Comparison of ENCODE assay signal across 8 cellular contexts in the genomic region with DNA sequence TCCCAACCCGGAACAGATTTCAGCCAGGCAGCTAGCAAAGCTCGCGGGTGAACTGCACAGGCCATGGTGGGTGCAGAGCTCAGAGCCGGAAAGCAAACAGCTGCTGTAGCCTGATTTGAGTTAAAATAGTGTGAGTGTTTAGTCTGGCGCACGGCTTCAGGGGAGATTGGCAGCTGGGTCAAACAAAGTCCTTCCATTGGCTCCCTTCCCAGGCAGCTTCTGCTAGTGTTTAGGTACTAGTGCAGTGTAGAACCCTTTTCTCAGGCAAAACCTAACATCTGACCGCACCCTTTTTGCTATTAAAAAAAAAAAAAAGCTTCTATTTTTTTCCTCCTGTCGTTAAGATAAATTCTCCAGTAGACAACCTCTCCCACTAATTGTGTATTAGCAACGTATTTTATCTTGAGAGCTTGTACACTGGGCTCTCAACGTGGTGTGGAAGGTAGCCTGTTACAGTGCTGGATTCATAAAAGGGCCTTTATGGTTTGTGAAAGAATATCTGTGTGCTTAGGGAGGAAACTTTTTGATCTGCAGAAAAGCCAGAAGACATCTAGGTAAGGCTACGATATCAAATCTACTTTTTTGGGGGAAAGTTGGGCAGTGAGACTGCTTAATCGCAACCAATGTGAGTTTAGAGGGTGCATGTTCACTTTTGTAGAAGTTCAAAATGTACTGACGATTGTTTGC.
DNase-seq lines count a peak whose midpoint lies in the region; ATAC-seq and TF ChIP-seq lines count a peak whose summit lies in the region.

No MANE protein-coding gene starts in this region.

- no peaks in the 10 kb centered on the region for H3K36me3 ChIP-seq in lung (ENCODE audit: control insufficient read depth in 2 of 2, insufficient read depth in 2 of 2, low read length in 2 of 2)
- H3K36me3 ChIP-seq in upper lobe of right lung: no peaks in the 10 kb centered on the region

- H3K4me1 ChIP-seq in lung (ENCODE audit: control insufficient read depth in 2 of 2, insufficient read depth in 2 of 2, low read length in 2 of 2) (no peaks in the 10 kb centered on the region), upper lobe of right lung (peaks cover 8% of the 10 kb centered on the region)

- TF ChIP-seq CTCF in choroid plexus epithelial cell (conservative IDR thresholded peaks at IDR 0.05; ENCODE audit: low read depth, low read length) (no peak), lung (IDR thresholded peaks at IDR 0.05; ENCODE audit: control extremely low read depth, extremely low read depth) (no peak), upper lobe of right lung (IDR thresholded peaks at IDR 0.05) (no peak)

- 32 to 56% methylated on average over 13 of the region's 13 CpGs for WGBS in lung, 2 donors

- ATAC-seq in lung (ENCODE audit: insufficient read depth, low FRiP score) (peak; percentile 75), upper lobe of right lung (peak; percentile 95), HG03135 (IDR thresholded peaks at IDR 0.05; ENCODE audit: unreplicated experiment) (no peak)

- intact Hi-C loops in upper lobe of right lung (cut with DNase I): no loop called here

- H3K27me3 ChIP-seq in lung (ENCODE audit: control insufficient read depth, insufficient read depth) (no peaks in the 10 kb centered on the region), upper lobe of right lung (no peaks in the 10 kb centered on the region)

- peak overlapping the region; percentile 82 to 84 for H3K27ac ChIP-seq in lung (ENCODE audit: low read depth in 1 of 2, low read length in 1 of 2)
- peak overlapping the region; percentile 71 for H3K27ac ChIP-seq in upper lobe of right lung

- H3K4me3 ChIP-seq in choroid plexus epithelial cell (ENCODE audit: low read depth, low read length) (peak overlapping the region; percentile 62), lung (no peak overlapping the region), upper lobe of right lung (peak overlapping the region; percentile 50)

- DNase-seq in NCI-H2029 (lab: John Stamatoyannopoulos, UW) (peak; percentile 95), choroid plexus epithelial cell (ENCODE audit: low read depth) (peak; percentile 97), lung (ENCODE audit: low spot score) (peak; percentile 78), upper lobe of right lung (peak; percentile 67), UCSD-AML1 (lab: John Stamatoyannopoulos, UW; ENCODE audit: unreplicated experiment) (no peak), amniotic stem cell (lab: John Stamatoyannopoulos, UW) (no peak), NCI-H1694 (lab: John Stamatoyannopoulos, UW) (no peak)

- H3K9me3 ChIP-seq in lung (ENCODE audit: control insufficient read depth in 2 of 2, insufficient read depth in 1 of 2, low read length in 1 of 2): no peaks in the 10 kb centered on the region
- no peaks in the 10 kb centered on the region for H3K9me3 ChIP-seq in upper lobe of right lung

Comparison
In these comparisons a context has a peak if more than half of its experiments do, and no peak if none do; other contexts are left out.
1. DNase-seq: peak in NCI-H2029 (single experiment), choroid plexus epithelial cell (single experiment), lung (single experiment) and upper lobe of right lung (single experiment); none in UCSD-AML1 (single experiment), amniotic stem cell (single experiment) and NCI-H1694 (single experiment).